ENCODE assay signal across 8 cellular contexts in the genomic region with DNA sequence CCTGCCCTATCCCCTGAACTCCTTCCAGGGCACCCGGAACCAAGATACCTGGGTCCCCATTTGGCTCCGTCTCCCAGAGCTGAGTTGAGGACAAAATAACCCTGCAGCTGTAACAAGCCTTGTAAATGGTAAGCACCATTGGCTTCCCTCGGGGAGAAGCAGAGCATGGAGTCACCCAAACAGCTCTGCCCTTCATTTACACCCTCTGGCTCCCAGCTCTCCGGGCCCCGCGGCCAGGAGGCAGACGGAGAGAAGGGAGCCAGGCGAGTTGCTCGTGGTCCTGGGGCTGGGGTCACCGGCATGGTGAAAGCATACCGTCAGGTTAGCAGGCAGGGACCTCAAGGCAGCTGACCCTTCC. TPM values are rescaled to one million over a fixed set of nuclear protein-coding genes. Genes with fewer than 3 reads are reported as not detected.
A peak's percentile ranks its signal among the peaks of the same experiment; 100 is the strongest.
DNase-seq lines count a peak whose midpoint lies in the region; ATAC-seq and TF ChIP-seq lines count a peak whose summit lies in the region.

No MANE protein-coding gene starts in this region.

- H3K4me2 ChIP-seq in PC-3 (ENCODE audit: low read length), result peak overlapping the region; percentile 76

- intact Hi-C loops in PC-3 (cut with micrococcal nuclease), result no loop called here

- H3K27ac Mint-ChIP-seq in progenitor cell of endocrine pancreas, result no peak overlapping the region

- H3K9me3 Mint-ChIP-seq in progenitor cell of endocrine pancreas (ENCODE audit: low read depth), result no peaks in the 10 kb centered on the region

- peak overlapping the region; percentile 71 for H3K4me3 Mint-ChIP-seq in progenitor cell of endocrine pancreas (ENCODE audit: low read depth)

- H3K4me3 ChIP-seq in PC-3 (ENCODE audit: low read length), result peak overlapping the region; percentile 71; the same call in 1 of the 2 replicates
- H3K4me3 ChIP-seq in esophagus (ENCODE audit: low read depth in 1 of 2, low read length in 2 of 2), result peak overlapping the region; percentile 5 to 90

- 29 to 40% methylated on average over 11 of the region's 11 CpGs for WGBS in esophagus, 2 donors

- H3K27ac ChIP-seq in PC-3 (ENCODE audit: low read length) (no peak overlapping the region), esophagus (ENCODE audit: low read depth in 2 of 2, low read length in 1 of 2) (peak overlapping the region; percentile 95 to 96)

- H3K27me3 Mint-ChIP-seq in progenitor cell of endocrine pancreas, result peaks cover 37% of the 10 kb centered on the region

- no TSS peak for BruUV-seq in PC-3 (replicated peaks; lab: Mats Ljungman, UMichigan)

- H3F3A ChIP-seq in PC-3 (ENCODE audit: low read length, unreplicated experiment), result no peaks in the 10 kb centered on the region

- H3K9ac ChIP-seq in PC-3 (ENCODE audit: low read length), result no peak overlapping the region

- no peaks in the 10 kb centered on the region for H3K79me2 ChIP-seq in PC-3 (ENCODE audit: low read length)

- no peaks in the 10 kb centered on the region for H3K36me3 Mint-ChIP-seq in progenitor cell of endocrine pancreas (ENCODE audit: insufficient read depth)

- POLR2A ChIA-PET in PC-3 (lab: Charles Lee; ENCODE audit: unreplicated experiment), result interaction anchor here (0.6 kb wide), 1 partner anchor 39 kb away, joined by 5 read pairs; no protein-coding TSS in a partner anchor

- H3K4me1 Mint-ChIP-seq in progenitor cell of endocrine pancreas (ENCODE audit: low read depth), result no peaks in the 10 kb centered on the region

- no peaks in the 10 kb centered on the region for H3K27me3 ChIP-seq in PC-3 (ENCODE audit: low read length)
- H3K27me3 ChIP-seq in esophagus (ENCODE audit: control insufficient read depth in 1 of 2, insufficient read depth in 2 of 2, low read length in 2 of 2), result no peaks in the 10 kb centered on the region

- DNase-seq in Daoy (ENCODE audit: low read depth) (peak; percentile 39), PC-3 (no peak), progenitor cell of endocrine pancreas (ENCODE audit: low spot score, unreplicated experiment) (no peak), kidney glomerular epithelial cell (lab: John Stamatoyannopoulos, UW) (no peak), HT-29 (ENCODE audit: low spot score) (no peak)
- no peak for DNase-seq in stimulated activated CD4-positive, alpha-beta T cell treated with anti-CD3 and anti-CD28 coated beads, Interleukin-4, amount 100 ng/mL, for 24 hours

- no peaks in the 10 kb centered on the region for H4K20me1 ChIP-seq in PC-3 (ENCODE audit: low read length)

- ATAC-seq in PC-3 (no peak), GM18502 (IDR thresholded peaks at IDR 0.05; ENCODE audit: poor library complexity, unreplicated experiment) (no peak)

- CTCF ChIA-PET in PC-3 (lab: Charles Lee), result interaction anchor here (1.2 kb wide), 1 partner anchor 53 kb away, joined by 4 read pairs; no protein-coding TSS in a partner anchor

- no peaks in the 10 kb centered on the region for H3K9me2 ChIP-seq in PC-3 (replicated peaks; ENCODE audit: low read length)

- peaks cover 11% of the 10 kb centered on the region; the same call in 1 of the 2 replicates for H3K4me1 ChIP-seq in PC-3 (ENCODE audit: insufficient read depth, low read length)
- peaks cover 11 to 23% of the 10 kb centered on the region in 2 donors for H3K4me1 ChIP-seq in esophagus (ENCODE audit: control insufficient read depth in 2 of 2, insufficient read depth in 2 of 2, low read length in 1 of 2)

- H2AFZ ChIP-seq in PC-3 (ENCODE audit: low read length), result peak overlapping the region; percentile 67

- H3K36me3 ChIP-seq in PC-3 (ENCODE audit: low read depth, low read length) (no peaks in the 10 kb centered on the region), esophagus (ENCODE audit: control insufficient read depth in 2 of 2, insufficient read depth in 2 of 2, low read length in 1 of 2) (peaks cover 0 to 5% of the 10 kb centered on the region in 2 donors)

- TF ChIP-seq CTCF in PC-3 (conservative IDR thresholded peaks at IDR 0.05; ENCODE audit: low read depth, low read length) (no peak), progenitor cell of endocrine pancreas (IDR thresholded peaks at IDR 0.05; ENCODE audit: unreplicated experiment) (no peak)

- no peaks in the 10 kb centered on the region for H3K9me3 ChIP-seq in PC-3 (ENCODE audit: low read length)
- no peaks in the 10 kb centered on the region for H3K9me3 ChIP-seq in esophagus (ENCODE audit: control insufficient read depth in 2 of 2, insufficient read depth in 1 of 2, low read depth in 1 of 2, low read length in 1 of 2)

RNA-seq across cellular contexts. Expression of a gene that starts 2.1 kb away (rescaled TPM):
- total RNA-seq in Daoy (2014; rRNA removed; shearing (Covaris generic)), result 4.0 and 8.1 TPM in 2 replicates
- total RNA-seq in PC-3 (2014; rRNA removed) (4.2 and 5.5 TPM in 2 replicates), progenitor cell of endocrine pancreas (0.48 and 0.55 TPM in 2 replicates)
- polyA plus RNA-seq in esophagus, result 10 to 100 TPM in 1 of 2 donors, 1 to 10 TPM in 1; 8.9 to 15.0 TPM
- total RNA-seq in HT-29 (2014; rRNA removed; shearing (Covaris generic)), result 24.0 and 24.1 TPM in 2 replicates

RNA-seq across cellular contexts. Expression of a gene that starts 13.9 kb away (rescaled TPM):
- not detected in 2 replicates for total RNA-seq in Daoy (2014; rRNA removed; shearing (Covaris generic))
- total RNA-seq in PC-3 (2014; rRNA removed) (not detected in 2 replicates), progenitor cell of endocrine pancreas (not detected in 2 replicates)
- 10 to 100 TPM in 1 of 2 donors, 1 to 10 TPM in 1; 1.6 to 13.4 TPM for polyA plus RNA-seq in esophagus
- 0.20 and 0.26 TPM in 2 replicates for total RNA-seq in HT-29 (2014; rRNA removed; shearing (Covaris generic))

RNA-seq across cellular contexts. Expression of a gene that starts 46.4 kb away (rescaled TPM):
- total RNA-seq in Daoy (2014; rRNA removed; shearing (Covaris generic)), result 0.74 and 2.3 TPM in 2 replicates
- total RNA-seq in PC-3 (2014; rRNA removed) (3.9 and 4.3 TPM in 2 replicates), progenitor cell of endocrine pancreas (6.3 and 7.6 TPM in 2 replicates)
- 1 to 10 TPM; 1.6 to 3.3 TPM for polyA plus RNA-seq in esophagus
- 3.4 and 3.9 TPM in 2 replicates for total RNA-seq in HT-29 (2014; rRNA removed; shearing (Covaris generic))

RNA-seq across cellular contexts. Expression of a gene that starts 47.3 kb away (rescaled TPM):
- total RNA-seq in Daoy (2014; rRNA removed; shearing (Covaris generic)), result not detected in 2 replicates
- total RNA-seq in PC-3 (2014; rRNA removed), result 0.26 and 1.7 TPM in 2 replicates
- polyA plus RNA-seq in esophagus, result 1 to 10 TPM; 7.3 to 8.9 TPM
- total RNA-seq in progenitor cell of endocrine pancreas, result 4.3 and 4.9 TPM in 2 replicates
- 16.0 and 16.9 TPM in 2 replicates for total RNA-seq in HT-29 (2014; rRNA removed; shearing (Covaris generic))

RNA-seq across cellular contexts. Expression of a gene that starts 54.2 kb away (rescaled TPM):
- 229 and 285 TPM in 2 replicates for total RNA-seq in Daoy (2014; rRNA removed; shearing (Covaris generic))
- 142 and 162 TPM in 2 replicates for total RNA-seq in PC-3 (2014; rRNA removed)
- polyA plus RNA-seq in esophagus, result 100 to 1,000 TPM; 179 to 226 TPM
- 172 and 184 TPM in 2 replicates for total RNA-seq in progenitor cell of endocrine pancreas
- total RNA-seq in HT-29 (2014; rRNA removed; shearing (Covaris generic)), result 83.4 and 86.2 TPM in 2 replicates
